ENCODE assay signal across 22 cellular contexts in the genomic region with DNA sequence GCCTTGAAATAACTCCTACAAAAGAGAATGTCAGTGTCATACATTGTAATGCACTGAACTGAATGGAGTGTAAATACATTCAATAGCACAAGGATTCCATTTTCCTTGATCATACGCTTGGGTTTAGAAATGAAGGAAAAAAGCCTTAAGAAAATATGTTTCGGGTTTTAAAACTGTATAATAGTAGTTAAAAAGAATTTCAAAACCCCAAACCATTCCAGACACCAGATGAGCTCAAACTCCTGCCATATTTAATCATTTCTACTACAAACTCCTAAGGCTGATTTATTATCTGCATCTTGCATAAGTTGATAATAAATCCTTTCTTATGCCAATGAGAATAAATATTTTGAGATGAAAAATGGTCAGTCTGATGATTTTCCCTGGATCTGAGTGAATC.
"Had no signal": no experiment of that assay in that cellular context is flagged by ENCODE, and none has a peak within 500 bp of the region (broad histone marks: within the 10 kb centered on the region; RNA-seq: fewer than 3 reads in every experiment).

No MANE protein-coding gene starts in this region.

- H3K27ac Mint-ChIP-seq: activated naive CD8-positive, alpha-beta T cell; activated T-helper 2 cell treated with anti-CD3 and anti-CD28 coated beads, Interferon-gamma antibody, Interleukin-2, Interleukin-4, amounts not matched to agents 10 μg/mL and 5 μg/mL and 100 μg/mL, durations not matched to agents 14 hours and 24 hours and 36 hours; stimulated activated memory B cell treated with anti-CD40 and anti-IgM and Interleukin-4, amounts not matched to agents 10 μg/mL and 1 μg/mL and 100 μg/mL, for 72 hours; T-helper 1 cell treated with Interleukin-12 subunit alpha and Interleukin-12 subunit beta and Interleukin-4 antibody, amounts not matched to agents 30 μg/mL and 1 μg/mL, for 36 hours; WTC11 had no signal

- ATAC-seq: activated T-cell treated with anti-CD3 and anti-CD28 coated beads, Interleukin-2, amount 50 U/mL, for 4 hours; body of pancreas; left colon; mucosa of descending colon; sciatic nerve; stimulated activated memory B cell treated with anti-CD40 and anti-IgM and Interleukin-4, amounts not matched to agents 10 μg/mL and 1 μg/mL and 100 μg/mL, for 72 hours; WTC11 had no signal

- H3K36me3 ChIP-seq: cardiac muscle cell, uterus had no signal

- H3K36me3 Mint-ChIP-seq: stimulated activated memory B cell treated with anti-CD40 and anti-IgM and Interleukin-4, amounts not matched to agents 10 μg/mL and 1 μg/mL and 100 μg/mL, for 72 hours; WTC11 had no signal

- H3K27ac ChIP-seq: body of pancreas, cardiac muscle cell, uterus had no signal

- H3K4me3 ChIP-seq: body of pancreas, cardiac muscle cell, mucosa of descending colon, uterus had no signal

- H3K9me3 ChIP-seq: body of pancreas, mucosa of descending colon, uterus had no signal

- H3K4me3 Mint-ChIP-seq: activated naive CD8-positive, alpha-beta T cell; activated T-cell treated with anti-CD3 and anti-CD28 coated beads, Interleukin-2, amount 50 U/mL, for 4 hours; stimulated activated memory B cell treated with anti-CD40 and anti-IgM and Interleukin-4, amounts not matched to agents 10 μg/mL and 1 μg/mL and 100 μg/mL, for 72 hours; T-helper 1 cell treated with Interleukin-12 subunit alpha and Interleukin-12 subunit beta and Interleukin-4 antibody, amounts not matched to agents 30 μg/mL and 1 μg/mL, for 36 hours; WTC11 had no signal

- H3K9me3 Mint-ChIP-seq: activated T-cell treated with anti-CD3 and anti-CD28 coated beads, Interleukin-2, amount 50 U/mL, for 4 hours; activated T-helper 2 cell treated with anti-CD3 and anti-CD28 coated beads, Interferon-gamma antibody, Interleukin-2, Interleukin-4, amounts not matched to agents 10 μg/mL and 5 μg/mL and 100 μg/mL, durations not matched to agents 14 hours and 24 hours and 36 hours; stimulated activated memory B cell treated with anti-CD40 and anti-IgM and Interleukin-4, amounts not matched to agents 10 μg/mL and 1 μg/mL and 100 μg/mL, for 72 hours; T-helper 1 cell treated with Interleukin-12 subunit alpha and Interleukin-12 subunit beta and Interleukin-4 antibody, amounts not matched to agents 30 μg/mL and 1 μg/mL, for 36 hours; WTC11 had no signal

- H3K27me3 Mint-ChIP-seq: stimulated activated memory B cell treated with anti-CD40 and anti-IgM and Interleukin-4, amounts not matched to agents 10 μg/mL and 1 μg/mL and 100 μg/mL, for 72 hours had no signal

- H3K4me1 ChIP-seq: body of pancreas, uterus had no signal

- DNase-seq: activated CD4-positive, alpha-beta T cell treated with anti-CD3 and anti-CD28 coated beads, Interleukin-2, amount 50 U/mL, for 4 hours; activated CD8-positive, alpha-beta memory T cell treated with anti-CD3 and anti-CD28 coated beads for 24 hours; activated CD8-positive, alpha-beta memory T cell treated with anti-CD3 and anti-CD28 coated beads, Interleukin-2, amount 50 U/mL, for 4 hours; activated naive CD4-positive, alpha-beta T cell; activated T-cell treated with anti-CD3 and anti-CD28 coated beads, Interleukin-2, amount 50 U/mL, for 4 hours; amygdala; body of pancreas; erythroblast; left colon; mesendoderm; mucosa of descending colon; nucleus accumbens; small intestine; T1000; uterus had no signal

- H3K27me3 ChIP-seq: body of pancreas, cardiac muscle cell, uterus had no signal
